ENCODE assay signal across 1 cellular context in the genomic region with DNA sequence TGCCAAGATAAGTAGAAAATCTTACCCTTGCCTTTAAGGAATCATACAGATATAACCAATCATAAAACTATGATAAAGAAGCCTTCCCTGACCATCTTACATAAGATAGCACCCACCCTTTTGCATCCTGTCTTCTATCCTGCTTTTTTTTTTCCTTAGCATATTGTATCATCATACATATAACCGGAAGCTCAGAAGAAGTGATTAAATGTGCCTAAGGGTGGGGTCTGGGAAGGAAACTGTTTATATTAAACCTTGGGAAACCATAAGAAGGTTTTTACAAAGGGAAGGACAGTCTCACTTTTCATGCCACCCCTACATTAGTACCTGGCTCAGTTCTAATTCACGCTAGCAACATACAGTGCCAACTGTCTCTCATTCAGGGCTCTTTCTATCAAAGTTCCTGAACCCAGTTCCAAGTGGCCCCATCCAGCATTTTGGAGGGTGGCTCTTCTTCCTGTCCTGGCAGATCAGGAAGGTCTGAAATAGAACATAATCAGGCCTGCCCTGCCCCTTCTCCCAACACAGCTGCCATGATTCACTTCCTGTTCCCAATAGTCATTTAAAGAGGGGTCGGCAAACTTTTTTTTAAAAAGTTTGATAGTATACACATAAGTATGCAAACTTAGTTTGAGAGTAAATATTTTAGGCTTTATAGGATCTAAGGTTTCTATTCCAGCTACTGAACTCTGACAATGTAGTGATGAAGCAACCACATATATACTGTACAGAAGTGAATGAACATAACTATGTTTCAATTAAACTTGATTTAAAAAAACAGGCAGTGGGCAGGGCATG.
TF ChIP-seq lines count a peak whose summit lies in the region.

No MANE protein-coding gene starts in this region.

TF ChIP-seq in WTC11, 78 proteins besides CTCF, POLR2A, EP300 and RAD21 (continued from another document):
- TF ChIP-seq, protein P1, sequence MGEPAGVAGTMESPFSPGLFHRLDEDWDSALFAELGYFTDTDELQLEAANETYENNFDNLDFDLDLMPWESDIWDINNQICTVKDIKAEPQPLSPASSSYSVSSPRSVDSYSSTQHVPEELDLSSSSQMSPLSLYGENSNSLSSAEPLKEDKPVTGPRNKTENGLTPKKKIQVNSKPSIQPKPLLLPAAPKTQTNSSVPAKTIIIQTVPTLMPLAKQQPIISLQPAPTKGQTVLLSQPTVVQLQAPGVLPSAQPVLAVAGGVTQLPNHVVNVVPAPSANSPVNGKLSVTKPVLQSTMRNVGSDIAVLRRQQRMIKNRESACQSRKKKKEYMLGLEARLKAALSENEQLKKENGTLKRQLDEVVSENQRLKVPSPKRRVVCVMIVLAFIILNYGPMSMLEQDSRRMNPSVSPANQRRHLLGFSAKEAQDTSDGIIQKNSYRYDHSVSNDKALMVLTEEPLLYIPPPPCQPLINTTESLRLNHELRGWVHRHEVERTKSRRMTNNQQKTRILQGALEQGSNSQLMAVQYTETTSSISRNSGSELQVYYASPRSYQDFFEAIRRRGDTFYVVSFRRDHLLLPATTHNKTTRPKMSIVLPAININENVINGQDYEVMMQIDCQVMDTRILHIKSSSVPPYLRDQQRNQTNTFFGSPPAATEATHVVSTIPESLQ (CRISPR knock-in tag; IDR thresholded peaks at IDR 0.05): no peak
- TF ChIP-seq NFYB (CRISPR knock-in tag; conservative IDR thresholded peaks at IDR 0.05; ENCODE audit: low read depth) (no peak), TP53 (CRISPR knock-in tag; IDR thresholded peaks at IDR 0.05) (no peak), TEAD4 (CRISPR knock-in tag; IDR thresholded peaks at IDR 0.05) (no peak), JUN (CRISPR knock-in tag; IDR thresholded peaks at IDR 0.05) (no peak), FOXK1 (CRISPR knock-in tag; IDR thresholded peaks at IDR 0.05) (no peak), TCF7 (CRISPR knock-in tag; IDR thresholded peaks at IDR 0.05; ENCODE audit: low read depth) (no peak), ZNF121 (CRISPR knock-in tag; IDR thresholded peaks at IDR 0.05) (no peak)
- TF ChIP-seq, protein P2, sequence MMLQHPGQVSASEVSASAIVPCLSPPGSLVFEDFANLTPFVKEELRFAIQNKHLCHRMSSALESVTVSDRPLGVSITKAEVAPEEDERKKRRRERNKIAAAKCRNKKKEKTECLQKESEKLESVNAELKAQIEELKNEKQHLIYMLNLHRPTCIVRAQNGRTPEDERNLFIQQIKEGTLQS (CRISPR knock-in tag; conservative IDR thresholded peaks at IDR 0.05): no peak
- TF ChIP-seq, protein P3, sequence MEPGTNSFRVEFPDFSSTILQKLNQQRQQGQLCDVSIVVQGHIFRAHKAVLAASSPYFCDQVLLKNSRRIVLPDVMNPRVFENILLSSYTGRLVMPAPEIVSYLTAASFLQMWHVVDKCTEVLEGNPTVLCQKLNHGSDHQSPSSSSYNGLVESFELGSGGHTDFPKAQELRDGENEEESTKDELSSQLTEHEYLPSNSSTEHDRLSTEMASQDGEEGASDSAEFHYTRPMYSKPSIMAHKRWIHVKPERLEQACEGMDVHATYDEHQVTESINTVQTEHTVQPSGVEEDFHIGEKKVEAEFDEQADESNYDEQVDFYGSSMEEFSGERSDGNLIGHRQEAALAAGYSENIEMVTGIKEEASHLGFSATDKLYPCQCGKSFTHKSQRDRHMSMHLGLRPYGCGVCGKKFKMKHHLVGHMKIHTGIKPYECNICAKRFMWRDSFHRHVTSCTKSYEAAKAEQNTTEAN (CRISPR knock-in tag; IDR thresholded peaks at IDR 0.05): no peak
- TF ChIP-seq, protein P4, sequence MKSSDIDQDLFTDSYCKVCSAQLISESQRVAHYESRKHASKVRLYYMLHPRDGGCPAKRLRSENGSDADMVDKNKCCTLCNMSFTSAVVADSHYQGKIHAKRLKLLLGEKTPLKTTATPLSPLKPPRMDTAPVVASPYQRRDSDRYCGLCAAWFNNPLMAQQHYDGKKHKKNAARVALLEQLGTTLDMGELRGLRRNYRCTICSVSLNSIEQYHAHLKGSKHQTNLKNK (CRISPR knock-in tag; IDR thresholded peaks at IDR 0.05): no peak
- TF ChIP-seq, protein P5, sequence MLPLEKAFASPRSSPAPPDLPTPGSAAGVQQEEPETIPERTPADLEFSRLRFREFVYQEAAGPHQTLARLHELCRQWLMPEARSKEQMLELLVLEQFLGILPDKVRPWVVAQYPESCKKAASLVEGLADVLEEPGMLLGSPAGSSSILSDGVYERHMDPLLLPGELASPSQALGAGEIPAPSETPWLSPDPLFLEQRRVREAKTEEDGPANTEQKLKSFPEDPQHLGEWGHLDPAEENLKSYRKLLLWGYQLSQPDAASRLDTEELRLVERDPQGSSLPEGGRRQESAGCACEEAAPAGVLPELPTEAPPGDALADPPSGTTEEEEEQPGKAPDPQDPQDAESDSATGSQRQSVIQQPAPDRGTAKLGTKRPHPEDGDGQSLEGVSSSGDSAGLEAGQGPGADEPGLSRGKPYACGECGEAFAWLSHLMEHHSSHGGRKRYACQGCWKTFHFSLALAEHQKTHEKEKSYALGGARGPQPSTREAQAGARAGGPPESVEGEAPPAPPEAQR (CRISPR knock-in tag; IDR thresholded peaks at IDR 0.05): no peak
- TF ChIP-seq, protein P6, sequence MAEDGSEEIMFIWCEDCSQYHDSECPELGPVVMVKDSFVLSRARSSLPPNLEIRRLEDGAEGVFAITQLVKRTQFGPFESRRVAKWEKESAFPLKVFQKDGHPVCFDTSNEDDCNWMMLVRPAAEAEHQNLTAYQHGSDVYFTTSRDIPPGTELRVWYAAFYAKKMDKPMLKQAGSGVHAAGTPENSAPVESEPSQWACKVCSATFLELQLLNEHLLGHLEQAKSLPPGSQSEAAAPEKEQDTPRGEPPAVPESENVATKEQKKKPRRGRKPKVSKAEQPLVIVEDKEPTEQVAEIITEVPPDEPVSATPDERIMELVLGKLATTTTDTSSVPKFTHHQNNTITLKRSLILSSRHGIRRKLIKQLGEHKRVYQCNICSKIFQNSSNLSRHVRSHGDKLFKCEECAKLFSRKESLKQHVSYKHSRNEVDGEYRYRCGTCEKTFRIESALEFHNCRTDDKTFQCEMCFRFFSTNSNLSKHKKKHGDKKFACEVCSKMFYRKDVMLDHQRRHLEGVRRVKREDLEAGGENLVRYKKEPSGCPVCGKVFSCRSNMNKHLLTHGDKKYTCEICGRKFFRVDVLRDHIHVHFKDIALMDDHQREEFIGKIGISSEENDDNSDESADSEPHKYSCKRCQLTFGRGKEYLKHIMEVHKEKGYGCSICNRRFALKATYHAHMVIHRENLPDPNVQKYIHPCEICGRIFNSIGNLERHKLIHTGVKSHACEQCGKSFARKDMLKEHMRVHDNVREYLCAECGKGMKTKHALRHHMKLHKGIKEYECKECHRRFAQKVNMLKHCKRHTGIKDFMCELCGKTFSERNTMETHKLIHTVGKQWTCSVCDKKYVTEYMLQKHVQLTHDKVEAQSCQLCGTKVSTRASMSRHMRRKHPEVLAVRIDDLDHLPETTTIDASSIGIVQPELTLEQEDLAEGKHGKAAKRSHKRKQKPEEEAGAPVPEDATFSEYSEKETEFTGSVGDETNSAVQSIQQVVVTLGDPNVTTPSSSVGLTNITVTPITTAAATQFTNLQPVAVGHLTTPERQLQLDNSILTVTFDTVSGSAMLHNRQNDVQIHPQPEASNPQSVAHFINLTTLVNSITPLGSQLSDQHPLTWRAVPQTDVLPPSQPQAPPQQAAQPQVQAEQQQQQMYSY (CRISPR knock-in tag; IDR thresholded peaks at IDR 0.05): no peak
- TF ChIP-seq, protein P7, sequence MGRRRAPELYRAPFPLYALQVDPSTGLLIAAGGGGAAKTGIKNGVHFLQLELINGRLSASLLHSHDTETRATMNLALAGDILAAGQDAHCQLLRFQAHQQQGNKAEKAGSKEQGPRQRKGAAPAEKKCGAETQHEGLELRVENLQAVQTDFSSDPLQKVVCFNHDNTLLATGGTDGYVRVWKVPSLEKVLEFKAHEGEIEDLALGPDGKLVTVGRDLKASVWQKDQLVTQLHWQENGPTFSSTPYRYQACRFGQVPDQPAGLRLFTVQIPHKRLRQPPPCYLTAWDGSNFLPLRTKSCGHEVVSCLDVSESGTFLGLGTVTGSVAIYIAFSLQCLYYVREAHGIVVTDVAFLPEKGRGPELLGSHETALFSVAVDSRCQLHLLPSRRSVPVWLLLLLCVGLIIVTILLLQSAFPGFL (CRISPR knock-in tag; IDR thresholded peaks at IDR 0.05; ENCODE audit: borderline replicate concordance): no peak
